8 cellular contexts compared by ENCODE assay signal in genomic region chr19:6481541-6482342, GRCh38. TPM values are rescaled to one million over a fixed set of nuclear protein-coding genes. Genes with fewer than 3 reads are reported as not detected.
DNase-seq lines count a peak whose midpoint lies in the region; ATAC-seq lines count a peak whose summit lies in the region.

Gene DENND1C (minus strand): TSS chr19:6481787. CDS start chr19:6481695, 92 bp downstream.

- H3K4me1 Mint-ChIP-seq in activated naive CD4-positive, alpha-beta T cell treated with anti-CD3 and anti-CD28 coated beads, Interleukin-2, amount 50 U/mL, for 24 hours, result peaks cover 41% of the 10 kb centered on the region

- no peaks in the 10 kb centered on the region for H3K27me3 Mint-ChIP-seq in activated naive CD4-positive, alpha-beta T cell treated with anti-CD3 and anti-CD28 coated beads, Interleukin-2, amount 50 U/mL, for 24 hours

- H3K4me3 Mint-ChIP-seq in activated naive CD4-positive, alpha-beta T cell treated with anti-CD3 and anti-CD28 coated beads, Interleukin-2, amount 50 U/mL, for 24 hours, result peak within 1 kb of the TSS; percentile 96

- H3K27ac Mint-ChIP-seq in activated naive CD4-positive, alpha-beta T cell treated with anti-CD3 and anti-CD28 coated beads, Interleukin-2, amount 50 U/mL, for 24 hours, result peak within 1 kb of the TSS; percentile 92

- no peaks in the 10 kb centered on the region for H3K9me3 Mint-ChIP-seq in activated naive CD4-positive, alpha-beta T cell treated with anti-CD3 and anti-CD28 coated beads, Interleukin-2, amount 50 U/mL, for 24 hours

- DNase-seq in EH (ENCODE audit: low read depth), result peak; percentile 18
- peak; percentile 59 for DNase-seq in SK-MEL-5 (ENCODE audit: low read depth, low spot score)
- peak in 41 of 51 donors; percentile 5 to 70 (median 30) for DNase-seq in hypothalamus (lab: John Stamatoyannopoulos, UW)
- DNase-seq in stimulated activated CD4-positive, alpha-beta T cell treated with anti-CD3 and anti-CD28 coated beads, Interleukin-4, amount 100 ng/mL, for 4 hours, result peak; percentile 62 to 65
- no peak for DNase-seq in NCI-H510A (lab: John Stamatoyannopoulos, UW)
- no peak for DNase-seq in inferior parietal cortex (ENCODE audit: extremely low spot score)

- in situ Hi-C loops in SK-MEL-5 (cut with HindIII; ENCODE audit: low pct_unique_long_range_greater_than_20kb, low sequenced_read_pairs), result no loop called here

- ATAC-seq in HG02588 (IDR thresholded peaks at IDR 0.05; ENCODE audit: unreplicated experiment), result peak; percentile 49

- H3K36me3 Mint-ChIP-seq in activated naive CD4-positive, alpha-beta T cell treated with anti-CD3 and anti-CD28 coated beads, Interleukin-2, amount 50 U/mL, for 24 hours, result no peaks in the 10 kb centered on the region

RNA-seq across cellular contexts. Expression of gene DENND1C, which starts in this region (rescaled TPM):
- total RNA-seq in SK-MEL-5 (2014; rRNA removed; shearing (Covaris generic)), result not detected in 2 replicates
- polyA plus RNA-seq in SK-MEL-5 (2015; cell fraction: cytosol; rRNA removed), result 0.06 TPM in 1 of 2 replicates, not detected in the other
- polyA plus RNA-seq in SK-MEL-5 (2015; cell fraction: nucleus; rRNA removed), result 0.07 TPM in 1 of 2 replicates, not detected in the other

Comparison
In these comparisons a context has a peak if more than half of its experiments do, and no peak if none do; other contexts are left out.
1. Peak in DNase-seq in SK-MEL-5; RNA of the gene not detected or under 1 TPM.
2. DNase-seq: peak in EH (single experiment), hypothalamus (41 of 51) and stimulated activated CD4-positive, alpha-beta T cell treated with anti-CD3 and anti-CD28 coated beads, Interleukin-4, amount 100 ng/mL, for 4 hours (2 of 2); none in NCI-H510A (single experiment) and inferior parietal cortex (single experiment).